In genomic region chrX:41441934-41442823, GRCh38 we compare ENCODE assay signal across 8 cellular contexts. TPM values are rescaled to one million over a fixed set of nuclear protein-coding genes. Genes with fewer than 3 reads are reported as not detected.
DNase-seq lines count a peak whose midpoint lies in the region; ATAC-seq and TF ChIP-seq lines count a peak whose summit lies in the region.

No MANE protein-coding gene starts in this region.

- H3K4me3 ChIP-seq in dorsolateral prefrontal cortex: peak overlapping the region in 58 of 59 donors; percentile 16 to 69 (median 48)
- H3K4me3 ChIP-seq in lower lobe of right lung: peak overlapping the region; percentile 41

- H3K27ac ChIP-seq in dorsolateral prefrontal cortex: peak overlapping the region in 44 of 59 donors; percentile 2 to 83 (median 51)
- peak overlapping the region; percentile 84 for H3K27ac ChIP-seq in lower lobe of right lung

- peaks cover 0 to 57% (median 11%) of the 10 kb centered on the region in 45 donors for H3K27me3 ChIP-seq in dorsolateral prefrontal cortex
- H3K27me3 ChIP-seq in lower lobe of right lung (ENCODE audit: low read depth): no peaks in the 10 kb centered on the region

- intact Hi-C loops in dorsolateral prefrontal cortex (cut with DNase I) (loop anchor here in 1 of 2 donors (10.0 kb wide), 2 partner anchors 107 to 167 kb away; partner anchors contain the start of gene DDX3X), lower lobe of right lung (cut with DNase I) (no loop called here)

- TF ChIP-seq CTCF in dorsolateral prefrontal cortex (IDR thresholded peaks at IDR 0.05 in 54 of 56, conservative IDR thresholded peaks at IDR 0.05 in 2 of 56; ENCODE audit: low read depth in 1 of 56, partially characterized antibody in 56 of 56) (peak in 52 of 56 donors; percentile 15 to 68 (median 56)), lower lobe of right lung (IDR thresholded peaks at IDR 0.05) (peak; percentile 69)

- peak; percentile 86 for ATAC-seq in HG02798 (IDR thresholded peaks at IDR 0.05; ENCODE audit: poor library complexity, unreplicated experiment)
- ATAC-seq in lower lobe of right lung: peak; percentile 96 to 99

- H3K4me1 ChIP-seq in lower lobe of right lung: peaks cover 6% of the 10 kb centered on the region

- DNase-seq in NCI-H2081 (lab: John Stamatoyannopoulos, UW) (peak; percentile 34 to 55), NCI-H2081 treated with DMSO at 0.1 percent for 48 hours (lab: John Stamatoyannopoulos, UW) (no peak), NCI-H2171 (lab: John Stamatoyannopoulos, UW) (peak; percentile 9), dorsolateral prefrontal cortex (peak; percentile 11 to 76 (median 50)), lower lobe of right lung (peak; percentile 91)
- peak; percentile 70 to 73 for DNase-seq in activated CD4-positive, alpha-beta T cell treated with anti-CD3 and anti-CD28 coated beads, Interleukin-2, amount 50 U/mL, for 24 hours (ENCODE audit: low read depth in 1 of 2, low spot score in 1 of 2)
- DNase-seq in stimulated activated CD8-positive, alpha-beta memory T cell treated with anti-CD3 and anti-CD28 coated beads, Interleukin-12 subunit alpha, Interleukin-12 subunit beta, amount 100 ng/mL, for 1 hour (ENCODE audit: low read depth): peak; percentile 59

- H3K9me3 ChIP-seq in lower lobe of right lung: no peaks in the 10 kb centered on the region

- H3K36me3 ChIP-seq in lower lobe of right lung: no peaks in the 10 kb centered on the region

RNA-seq across cellular contexts. Expression of gene NYX, which starts 5.0 kb away (rescaled TPM):
- total RNA-seq in dorsolateral prefrontal cortex (under 1 TPM in 10 of 120 experiments, not detected in 110; 0.13 to 0.63 (median 0.20) TPM), lower lobe of right lung (not detected)
